8 cellular contexts compared by ENCODE assay signal in genomic region chr12:27523305-27523641, GRCh38. TPM values are rescaled to one million over a fixed set of nuclear protein-coding genes. Genes with fewer than 3 reads are reported as not detected.
DNase-seq lines count a peak whose midpoint lies in the region; ATAC-seq and TF ChIP-seq lines count a peak whose summit lies in the region.

No MANE protein-coding gene starts in this region.

- intact Hi-C loops in body of pancreas (cut with DNase I): no loop called here

- POLR2A ChIA-PET in BJ (lab: Charles Lee): interaction anchor here (0.6 to 1.5 kb wide), 3 partner anchors 9 to 984 kb away, joined by 3 read pairs; no protein-coding TSS in a partner anchor

- TF ChIP-seq CTCF in BJ (IDR thresholded peaks at IDR 0.05; ENCODE audit: insufficient read depth, low read depth, low read length) (no peak), body of pancreas (IDR thresholded peaks at IDR 0.05) (no peak)

- H3K4me3 ChIP-seq in BJ (ENCODE audit: low read depth, low read length) (peak overlapping the region; percentile 88), body of pancreas (peak overlapping the region; percentile 32 to 33), mononuclear cell (ENCODE audit: low read length) (peak overlapping the region; percentile 88)

- no peak for DNase-seq in BJ (ENCODE audit: low read depth)
- no peak for DNase-seq in body of pancreas
- no peak for DNase-seq in DMS153 treated with DMSO at 0.1 percent for 48 hours (lab: John Stamatoyannopoulos, UW; ENCODE audit: unreplicated experiment)
- DNase-seq in stimulated activated CD4-positive, alpha-beta T cell treated with anti-CD3 and anti-CD28 coated beads, Interleukin-15, amount 100 ng/mL, for 24 hours: no peak
- no peak for DNase-seq in stimulated activated CD4-positive, alpha-beta T cell treated with anti-CD3 and anti-CD28 coated beads, Interleukin-4, amount 100 ng/mL, for 4 hours

- WGBS in body of pancreas, 2 donors: 1% methylated on average over 6 of the region's 6 CpGs

- H3K27ac ChIP-seq in body of pancreas: peak overlapping the region; percentile 85 to 99 (median 98)

- CTCF ChIA-PET in BJ (lab: Yijun Ruan, JAX): interaction anchor here (1.5 to 2.5 kb wide), 5 partner anchors 15 to 130 kb away, joined by 4 to 14 read pairs (median 9); no protein-coding TSS in a partner anchor

- H3K9me3 ChIP-seq in body of pancreas (peaks cover 0 to 4% (median 0%) of the 10 kb centered on the region in 3 donors), mononuclear cell (ENCODE audit: low read depth, low read length) (no peaks in the 10 kb centered on the region)

- ATAC-seq in GM19043 (IDR thresholded peaks at IDR 0.05; ENCODE audit: low read depth, unreplicated experiment): peak; percentile 19
- ATAC-seq in HG03565 (IDR thresholded peaks at IDR 0.05; ENCODE audit: unreplicated experiment): peak; percentile 9
- peak; percentile 0 for ATAC-seq in body of pancreas

- H3K27me3 ChIP-seq in BJ (ENCODE audit: control insufficient read depth, insufficient read depth, low read length) (no peaks in the 10 kb centered on the region), body of pancreas (no peaks in the 10 kb centered on the region), mononuclear cell (ENCODE audit: insufficient read depth, low read length) (no peaks in the 10 kb centered on the region)

- H3K4me1 ChIP-seq in body of pancreas (peaks cover 21% of the 10 kb centered on the region), mononuclear cell (ENCODE audit: insufficient read depth, low read length) (peaks cover 24% of the 10 kb centered on the region)

- no peaks in the 10 kb centered on the region for H3K36me3 ChIP-seq in BJ (ENCODE audit: control insufficient read depth, insufficient read depth, low read length)
- no peaks in the 10 kb centered on the region for H3K36me3 ChIP-seq in body of pancreas (replicated peaks in 1 of 2; ENCODE audit: insufficient read depth in 1 of 2, low read depth in 2 of 2)

- TF ChIP-seq POLR2A in body of pancreas (IDR thresholded peaks at IDR 0.05): no peak

RNA-seq across cellular contexts. Expression of gene PPFIBP1, which starts 0.7 kb away (rescaled TPM):
- 47.5 and 67.4 TPM in 2 replicates for polyA plus RNA-seq in BJ (2011; rRNA removed)
- 83.0 and 93.0 TPM in 2 replicates for polyA minus RNA-seq in BJ (2011; rRNA and poly(A)+ RNA removed)
- 10 to 100 TPM; 63.9 to 67.5 TPM for total RNA-seq in body of pancreas
- 3.0 TPM for total RNA-seq in mononuclear cell

Comparison
In these comparisons a context has a peak if more than half of its experiments do, and no peak if none do; other contexts are left out.
1. H3K4me3 ChIP-seq: peak in every context shown above with its lines; median percentile 88 in BJ; 88 in mononuclear cell; 32 in body of pancreas.
2. RNA of gene PPFIBP1, which starts 0.7 kb away (total RNA-seq): 63.9 to 67.5 TPM in body of pancreas; 3.0 TPM in mononuclear cell (single experiment); every median in the first group is over 10 times any median in the second.
3. Peak in every context shown above with its lines, with median percentiles within 50 percentile points of each other: ATAC-seq.